Comparison of ENCODE assay signal across 1 cellular context in the genomic region with DNA sequence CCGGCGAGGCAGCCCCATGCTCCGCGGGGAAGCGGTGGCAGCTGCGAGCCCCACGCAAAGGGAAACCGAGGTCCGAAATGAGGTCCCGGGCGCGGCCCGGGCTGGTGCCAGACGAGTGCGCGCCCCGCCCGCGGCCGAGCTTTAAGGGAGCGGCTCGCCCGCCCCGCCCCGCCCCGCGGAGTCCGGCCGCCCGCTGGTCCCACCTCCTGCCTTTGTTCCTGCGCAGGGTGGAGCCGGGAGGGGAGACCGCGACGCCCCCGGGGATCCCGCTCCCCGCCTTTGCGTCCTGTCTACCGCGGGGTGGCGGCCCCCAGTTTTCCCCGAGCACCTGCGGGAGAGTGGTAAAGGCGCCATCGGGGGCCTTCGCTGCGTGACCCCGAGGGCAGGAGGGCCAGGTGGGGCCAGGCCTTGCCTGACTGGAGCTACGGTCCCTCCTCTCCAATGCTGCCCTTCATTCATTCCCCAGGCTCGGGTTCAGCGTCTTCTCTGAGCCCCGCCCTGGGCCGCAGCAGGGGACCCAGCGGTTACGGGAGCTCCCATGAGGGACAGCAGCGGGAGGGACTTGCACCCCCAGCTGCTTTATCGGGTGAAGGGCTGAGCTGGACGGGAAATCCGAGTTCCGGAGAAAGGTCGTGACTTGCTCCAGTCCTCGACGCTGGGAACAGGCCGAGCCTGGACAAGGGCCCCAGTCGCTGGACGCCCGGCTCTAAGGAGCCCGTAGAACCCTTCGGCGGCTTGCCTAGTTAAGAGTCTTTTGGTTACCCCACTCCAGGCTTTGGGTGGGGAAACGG.
TF ChIP-seq lines count a peak whose summit lies in the region.

A gene with protein sequence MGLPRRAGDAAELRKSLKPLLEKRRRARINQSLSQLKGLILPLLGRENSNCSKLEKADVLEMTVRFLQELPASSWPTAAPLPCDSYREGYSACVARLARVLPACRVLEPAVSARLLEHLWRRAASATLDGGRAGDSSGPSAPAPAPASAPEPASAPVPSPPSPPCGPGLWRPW (minus strand): TSS at position 117 of the 791 bp plus-strand sequence. CDS start 99 bp downstream, at position 18.

TF ChIP-seq in K562, 482 proteins besides CTCF, POLR2A, EP300 and RAD21 (continued from another document and continues in another):
- no peak for TF ChIP-seq NCOA4 (IDR thresholded peaks at IDR 0.05; ENCODE audit: partially characterized antibody)
- no peak for TF ChIP-seq HMG20A (CRISPR knock-in tag; conservative IDR thresholded peaks at IDR 0.05)
- TF ChIP-seq THAP12 (CRISPR knock-in tag; IDR thresholded peaks at IDR 0.05): no peak
- no peak for TF ChIP-seq HNRNPH1 (optimal IDR thresholded peaks at IDR 0.05; ENCODE audit: low read depth, low read length)
- TF ChIP-seq ZFX (CRISPR knock-in tag; IDR thresholded peaks at IDR 0.05): peak; percentile 59
- TF ChIP-seq THRAP3 (IDR thresholded peaks at IDR 0.05; ENCODE audit: borderline replicate concordance): no peak
- TF ChIP-seq FOXK2 (conservative IDR thresholded peaks at IDR 0.05 in 1 of 2, IDR thresholded peaks at IDR 0.05 in 1 of 2; ENCODE audit: low read depth in 2 of 2): no peak
- TF ChIP-seq SIN3A (IDR thresholded peaks at IDR 0.05; ENCODE audit: borderline replicate concordance in 2 of 2, control insufficient read depth in 1 of 2, low read depth in 2 of 2, low read length in 2 of 2): no peak
- TF ChIP-seq CREB3 (tag; conservative IDR thresholded peaks at IDR 0.05; ENCODE audit: low read depth): no peak
- 0 out of 2 replicates have a peak, but pooled peaks have one; percentile 39 for TF ChIP-seq ZNF511 (CRISPR knock-in tag; IDR thresholded peaks at IDR 0.05)
- no peak for TF ChIP-seq ZNF133 (CRISPR knock-in tag; IDR thresholded peaks at IDR 0.05)
- no peak for TF ChIP-seq BRD9 (IDR thresholded peaks at IDR 0.05; ENCODE audit: low read depth, partially characterized antibody)
- no peak for TF ChIP-seq NR3C1 (CRISPR knock-in tag; IDR thresholded peaks at IDR 0.05)
- TF ChIP-seq ZNF785 (CRISPR knock-in tag; IDR thresholded peaks at IDR 0.05): no peak
- TF ChIP-seq ZBTB12 (CRISPR knock-in tag; IDR thresholded peaks at IDR 0.05): no peak
- no peak for TF ChIP-seq ZBTB11 (CRISPR knock-in tag; IDR thresholded peaks at IDR 0.05)
- TF ChIP-seq PURB (CRISPR knock-in tag; IDR thresholded peaks at IDR 0.05; ENCODE audit: low read depth): no peak
- no peak for TF ChIP-seq ZNF184 (CRISPR knock-in tag; IDR thresholded peaks at IDR 0.05)
- TF ChIP-seq MAZ (CRISPR knock-in tag; conservative IDR thresholded peaks at IDR 0.05 in 1 of 2, IDR thresholded peaks at IDR 0.05 in 1 of 2): 0 out of 4 replicates have a peak, but pooled peaks of 1 of the 2 experiments have one; percentile 15
- no peak for TF ChIP-seq KLF1 (tag; IDR thresholded peaks at IDR 0.05)
- TF ChIP-seq GTF2E2 (tag; IDR thresholded peaks at IDR 0.05): no peak
- no peak for TF ChIP-seq KLF6 (CRISPR knock-in tag; IDR thresholded peaks at IDR 0.05; ENCODE audit: borderline replicate concordance)
- TF ChIP-seq CSDE1 (IDR thresholded peaks at IDR 0.05): no peak
- no peak for TF ChIP-seq SIX5 (IDR thresholded peaks at IDR 0.05; ENCODE audit: borderline replicate concordance in 1 of 2, insufficient read depth in 1 of 2, low read depth in 1 of 2, low read length in 2 of 2)
- TF ChIP-seq HDAC3 (IDR thresholded peaks at IDR 0.05; ENCODE audit: borderline replicate concordance, partially characterized antibody): no peak
- no peak for TF ChIP-seq SOX6 (IDR thresholded peaks at IDR 0.05)
- no peak for TF ChIP-seq ESRRB (CRISPR knock-in tag; IDR thresholded peaks at IDR 0.05; ENCODE audit: borderline replicate concordance)
- no peak for TF ChIP-seq STAT6 (CRISPR knock-in tag; IDR thresholded peaks at IDR 0.05)
- TF ChIP-seq CEBPB (tag; IDR thresholded peaks at IDR 0.05): no peak
- no peak for TF ChIP-seq ZNF239 (CRISPR knock-in tag; IDR thresholded peaks at IDR 0.05)
- no peak for TF ChIP-seq RBM22 (IDR thresholded peaks at IDR 0.05; ENCODE audit: low read depth, low read length, poor library complexity, severe bottlenecking)
- no peak for TF ChIP-seq TAF15 (IDR thresholded peaks at IDR 0.05; ENCODE audit: low read depth, low read length)
- TF ChIP-seq ZNF830 (CRISPR knock-in tag; IDR thresholded peaks at IDR 0.05): 0 out of 2 replicates have a peak, but pooled peaks have one; percentile 26
- TF ChIP-seq, protein P1, sequence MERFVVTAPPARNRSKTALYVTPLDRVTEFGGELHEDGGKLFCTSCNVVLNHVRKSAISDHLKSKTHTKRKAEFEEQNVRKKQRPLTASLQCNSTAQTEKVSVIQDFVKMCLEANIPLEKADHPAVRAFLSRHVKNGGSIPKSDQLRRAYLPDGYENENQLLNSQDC (CRISPR knock-in tag; IDR thresholded peaks at IDR 0.05): no peak
- TF ChIP-seq, protein P2, sequence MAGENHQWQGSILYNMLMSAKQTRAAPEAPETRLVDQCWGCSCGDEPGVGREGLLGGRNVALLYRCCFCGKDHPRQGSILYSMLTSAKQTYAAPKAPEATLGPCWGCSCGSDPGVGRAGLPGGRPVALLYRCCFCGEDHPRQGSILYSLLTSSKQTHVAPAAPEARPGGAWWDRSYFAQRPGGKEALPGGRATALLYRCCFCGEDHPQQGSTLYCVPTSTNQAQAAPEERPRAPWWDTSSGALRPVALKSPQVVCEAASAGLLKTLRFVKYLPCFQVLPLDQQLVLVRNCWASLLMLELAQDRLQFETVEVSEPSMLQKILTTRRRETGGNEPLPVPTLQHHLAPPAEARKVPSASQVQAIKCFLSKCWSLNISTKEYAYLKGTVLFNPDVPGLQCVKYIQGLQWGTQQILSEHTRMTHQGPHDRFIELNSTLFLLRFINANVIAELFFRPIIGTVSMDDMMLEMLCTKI (IDR thresholded peaks at IDR 0.05; ENCODE audit: partially characterized antibody): no peak
- peak; percentile 39; the same call in 1 of the 2 replicates for TF ChIP-seq ZBTB7A (IDR thresholded peaks at IDR 0.05; ENCODE audit: borderline replicate concordance, control insufficient read depth, low read depth, low read length)
- TF ChIP-seq PHF20 (IDR thresholded peaks at IDR 0.05; ENCODE audit: partially characterized antibody): no peak
- TF ChIP-seq ZNF316 (IDR thresholded peaks at IDR 0.05): no peak
- no peak for TF ChIP-seq ZNF431 (CRISPR knock-in tag; IDR thresholded peaks at IDR 0.05)
- 0 out of 2 replicates have a peak, but pooled peaks have one; percentile 8 for TF ChIP-seq CXXC5 (CRISPR knock-in tag; IDR thresholded peaks at IDR 0.05)
- TF ChIP-seq FOXJ2 (tag; IDR thresholded peaks at IDR 0.05): no peak
- 0 out of 2 replicates have a peak, but pooled peaks have one; percentile 67 for TF ChIP-seq FOXP4 (CRISPR knock-in tag; IDR thresholded peaks at IDR 0.05; ENCODE audit: borderline replicate concordance)
- TF ChIP-seq ZNF23 (CRISPR knock-in tag; IDR thresholded peaks at IDR 0.05): no peak
- TF ChIP-seq ZNF780A (CRISPR knock-in tag; IDR thresholded peaks at IDR 0.05): no peak
- no peak for TF ChIP-seq CHD4 (IDR thresholded peaks at IDR 0.05; ENCODE audit: insufficient read depth, insufficient replicate concordance, low read depth, low read length, poor library complexity, severe bottlenecking)
- TF ChIP-seq RB1 (IDR thresholded peaks at IDR 0.05; ENCODE audit: low read depth): no peak; the same call in 1 of the 2 replicates
